ENCODE assay signal across 9 cellular contexts in the genomic region with DNA sequence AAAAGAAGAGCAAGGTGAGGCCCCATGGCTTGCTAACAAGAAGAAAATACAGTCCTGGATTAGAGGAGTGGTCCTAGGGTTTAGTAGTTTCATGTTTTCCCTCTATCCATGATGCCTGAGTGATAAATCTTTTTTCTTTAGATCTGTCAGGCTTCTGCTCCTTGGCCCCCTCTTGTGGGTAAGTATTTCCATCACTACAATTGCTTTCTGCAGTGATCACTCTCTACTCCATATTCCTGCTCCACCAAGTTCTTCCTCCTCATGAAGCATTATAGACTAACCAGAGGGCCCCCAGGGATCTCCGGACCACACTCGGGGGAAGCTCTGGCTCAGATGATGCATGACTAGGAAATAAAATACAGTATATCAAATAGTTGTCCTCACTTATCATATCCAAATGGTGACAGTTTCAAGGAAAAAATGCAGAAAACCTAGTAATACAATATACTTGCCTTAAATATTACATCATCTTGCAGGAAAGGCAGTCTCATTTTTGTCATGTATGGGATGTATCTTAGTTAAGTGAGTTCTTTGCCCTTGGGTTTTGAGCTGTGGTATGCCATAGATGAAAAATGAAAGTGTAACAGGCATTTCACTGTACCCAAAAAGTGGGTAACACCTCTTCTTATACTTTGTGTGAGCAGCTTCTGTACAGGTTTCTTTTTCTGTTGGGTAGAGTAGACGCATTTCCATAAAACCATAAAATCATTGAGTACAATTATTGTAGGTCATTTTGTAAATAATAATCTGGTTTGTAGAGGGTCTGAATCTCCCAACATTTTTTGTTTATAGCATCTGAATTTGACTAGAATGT.
DNase-seq lines count a peak whose midpoint lies in the region; ATAC-seq and TF ChIP-seq lines count a peak whose summit lies in the region.
"Had no signal": no experiment of that assay in that cellular context is flagged by ENCODE, and none has a peak within 500 bp of the region (broad histone marks: within the 10 kb centered on the region; RNA-seq: fewer than 3 reads in every experiment).

No MANE protein-coding gene starts in this region.

- no peaks in the 10 kb centered on the region for H3K79me2 ChIP-seq in GM23338 (replicated peaks; ENCODE audit: insufficient read depth)

- H3K27ac ChIP-seq in GM23338 (ENCODE audit: low read depth) (no peak overlapping the region), stomach (no peak overlapping the region)

- TF ChIP-seq POLR2A in stomach (IDR thresholded peaks at IDR 0.05) = no peak

- H3K9me2 ChIP-seq in GM23338 (ENCODE audit: insufficient read depth) = no peaks in the 10 kb centered on the region

- H3K36me3 ChIP-seq in GM23338 (ENCODE audit: insufficient read depth) (no peaks in the 10 kb centered on the region), stomach (no peaks in the 10 kb centered on the region)

- TF ChIP-seq EP300 in stomach (IDR thresholded peaks at IDR 0.05) = no peak

- TF ChIP-seq CTCF in AG09319 (IDR thresholded peaks at IDR 0.05; ENCODE audit: low read depth, low read length) (peak; percentile 62), GM23338 (conservative IDR thresholded peaks at IDR 0.05; ENCODE audit: low read depth in 2 of 2) (peak; percentile 57 to 67), stomach (IDR thresholded peaks at IDR 0.05) (peak in 2 of 7 experiments; percentile 32 to 36)

- no peaks in the 10 kb centered on the region for H3K36me3 Mint-ChIP-seq in GM23338 (ENCODE audit: low read depth)
- H3K36me3 Mint-ChIP-seq in activated T-cell treated with anti-CD3 and anti-CD28 coated beads, Interleukin-2, amount 50 U/mL, for 72 hours (ENCODE audit: insufficient read depth in 2 of 2) = no peaks in the 10 kb centered on the region

- no peaks in the 10 kb centered on the region for H3K9me3 ChIP-seq in stomach

- WGBS in stomach, 5 donors = 77 to 92% (median 82%) methylated on average over 3 of the region's 3 CpGs

- no peaks in the 10 kb centered on the region for H3K4me1 Mint-ChIP-seq in GM23338
- H3K4me1 Mint-ChIP-seq in activated T-cell treated with anti-CD3 and anti-CD28 coated beads, Interleukin-2, amount 50 U/mL, for 72 hours (ENCODE audit: low read depth) = no peaks in the 10 kb centered on the region

- no peaks in the 10 kb centered on the region for H3K4me1 ChIP-seq in GM23338 (ENCODE audit: insufficient read depth)
- H3K4me1 ChIP-seq in stomach = no peaks in the 10 kb centered on the region

- peak; percentile 79 for ATAC-seq in GM23338
- ATAC-seq in activated T-cell treated with anti-CD3 and anti-CD28 coated beads, Interleukin-2, amount 50 U/mL, for 72 hours (replicated peaks in 1 of 2) = no peak
- no peak for ATAC-seq in GM18870 (IDR thresholded peaks at IDR 0.05; ENCODE audit: unreplicated experiment)

- no peak overlapping the region for H3K4me3 Mint-ChIP-seq in GM23338
- no peak overlapping the region for H3K4me3 Mint-ChIP-seq in activated T-cell treated with anti-CD3 and anti-CD28 coated beads, Interleukin-2, amount 50 U/mL, for 72 hours

- no peak overlapping the region for H3K4me2 ChIP-seq in GM23338

- H3K27me3 ChIP-seq in GM23338 (ENCODE audit: insufficient read depth) (no peaks in the 10 kb centered on the region), stomach (no peaks in the 10 kb centered on the region)

- H3K4me3 ChIP-seq in GM23338 (no peak overlapping the region), stomach (no peak overlapping the region)

- DNase-seq in AG09319 (ENCODE audit: extremely low read depth, low read depth) (peak; percentile 4), GM23338 (ENCODE audit: low spot score) (peak; percentile 59), SW480 (ENCODE audit: low spot score) (peak; percentile 20), iPS-NIHi7 (ENCODE audit: extremely low spot score) (peak; percentile 51), stomach (no peak)
- DNase-seq in activated T-cell treated with anti-CD3 and anti-CD28 coated beads, Interleukin-2, amount 50 U/mL, for 72 hours = no peak
- no peak for DNase-seq in activated effector memory CD4-positive, alpha-beta T cell treated with Interleukin-2 at 50 U/mL for 16 hours
- DNase-seq: activated CD4-positive, alpha-beta T cell treated with anti-CD3 and anti-CD28 coated beads for 1 hour had no signal

- no peaks in the 10 kb centered on the region for H3K27me3 Mint-ChIP-seq in GM23338 (ENCODE audit: insufficient read depth, low read depth, poor library complexity)
- H3K27me3 Mint-ChIP-seq in activated T-cell treated with anti-CD3 and anti-CD28 coated beads, Interleukin-2, amount 50 U/mL, for 72 hours (ENCODE audit: low read depth) = no peaks in the 10 kb centered on the region

- H3K27ac Mint-ChIP-seq in GM23338 = no peak overlapping the region
- no peak overlapping the region for H3K27ac Mint-ChIP-seq in activated T-cell treated with anti-CD3 and anti-CD28 coated beads, Interleukin-2, amount 50 U/mL, for 72 hours

- H2AFZ ChIP-seq in GM23338 = no peak overlapping the region

- H3K9me3 Mint-ChIP-seq in GM23338 = no peaks in the 10 kb centered on the region
- H3K9me3 Mint-ChIP-seq in activated T-cell treated with anti-CD3 and anti-CD28 coated beads, Interleukin-2, amount 50 U/mL, for 72 hours = no peaks in the 10 kb centered on the region

- H3F3A ChIP-seq in GM23338 (replicated peaks; ENCODE audit: low read depth) = no peaks in the 10 kb centered on the region

- H4K20me1 ChIP-seq in GM23338 (replicated peaks; ENCODE audit: insufficient read depth) = no peaks in the 10 kb centered on the region

- intact Hi-C loops in stomach (cut with DNase I; ENCODE audit: low total_unique reads) = no loop called here

TF ChIP-seq in GM23338, 12 proteins besides CTCF, POLR2A, EP300 and RAD21 (continues in another document):
- no peak for TF ChIP-seq EZH2 (IDR thresholded peaks at IDR 0.05; ENCODE audit: low read depth, unreplicated experiment)
- TF ChIP-seq POLR2AphosphoS5 (IDR thresholded peaks at IDR 0.05; ENCODE audit: low read depth) = no peak
- TF ChIP-seq, protein P1, sequence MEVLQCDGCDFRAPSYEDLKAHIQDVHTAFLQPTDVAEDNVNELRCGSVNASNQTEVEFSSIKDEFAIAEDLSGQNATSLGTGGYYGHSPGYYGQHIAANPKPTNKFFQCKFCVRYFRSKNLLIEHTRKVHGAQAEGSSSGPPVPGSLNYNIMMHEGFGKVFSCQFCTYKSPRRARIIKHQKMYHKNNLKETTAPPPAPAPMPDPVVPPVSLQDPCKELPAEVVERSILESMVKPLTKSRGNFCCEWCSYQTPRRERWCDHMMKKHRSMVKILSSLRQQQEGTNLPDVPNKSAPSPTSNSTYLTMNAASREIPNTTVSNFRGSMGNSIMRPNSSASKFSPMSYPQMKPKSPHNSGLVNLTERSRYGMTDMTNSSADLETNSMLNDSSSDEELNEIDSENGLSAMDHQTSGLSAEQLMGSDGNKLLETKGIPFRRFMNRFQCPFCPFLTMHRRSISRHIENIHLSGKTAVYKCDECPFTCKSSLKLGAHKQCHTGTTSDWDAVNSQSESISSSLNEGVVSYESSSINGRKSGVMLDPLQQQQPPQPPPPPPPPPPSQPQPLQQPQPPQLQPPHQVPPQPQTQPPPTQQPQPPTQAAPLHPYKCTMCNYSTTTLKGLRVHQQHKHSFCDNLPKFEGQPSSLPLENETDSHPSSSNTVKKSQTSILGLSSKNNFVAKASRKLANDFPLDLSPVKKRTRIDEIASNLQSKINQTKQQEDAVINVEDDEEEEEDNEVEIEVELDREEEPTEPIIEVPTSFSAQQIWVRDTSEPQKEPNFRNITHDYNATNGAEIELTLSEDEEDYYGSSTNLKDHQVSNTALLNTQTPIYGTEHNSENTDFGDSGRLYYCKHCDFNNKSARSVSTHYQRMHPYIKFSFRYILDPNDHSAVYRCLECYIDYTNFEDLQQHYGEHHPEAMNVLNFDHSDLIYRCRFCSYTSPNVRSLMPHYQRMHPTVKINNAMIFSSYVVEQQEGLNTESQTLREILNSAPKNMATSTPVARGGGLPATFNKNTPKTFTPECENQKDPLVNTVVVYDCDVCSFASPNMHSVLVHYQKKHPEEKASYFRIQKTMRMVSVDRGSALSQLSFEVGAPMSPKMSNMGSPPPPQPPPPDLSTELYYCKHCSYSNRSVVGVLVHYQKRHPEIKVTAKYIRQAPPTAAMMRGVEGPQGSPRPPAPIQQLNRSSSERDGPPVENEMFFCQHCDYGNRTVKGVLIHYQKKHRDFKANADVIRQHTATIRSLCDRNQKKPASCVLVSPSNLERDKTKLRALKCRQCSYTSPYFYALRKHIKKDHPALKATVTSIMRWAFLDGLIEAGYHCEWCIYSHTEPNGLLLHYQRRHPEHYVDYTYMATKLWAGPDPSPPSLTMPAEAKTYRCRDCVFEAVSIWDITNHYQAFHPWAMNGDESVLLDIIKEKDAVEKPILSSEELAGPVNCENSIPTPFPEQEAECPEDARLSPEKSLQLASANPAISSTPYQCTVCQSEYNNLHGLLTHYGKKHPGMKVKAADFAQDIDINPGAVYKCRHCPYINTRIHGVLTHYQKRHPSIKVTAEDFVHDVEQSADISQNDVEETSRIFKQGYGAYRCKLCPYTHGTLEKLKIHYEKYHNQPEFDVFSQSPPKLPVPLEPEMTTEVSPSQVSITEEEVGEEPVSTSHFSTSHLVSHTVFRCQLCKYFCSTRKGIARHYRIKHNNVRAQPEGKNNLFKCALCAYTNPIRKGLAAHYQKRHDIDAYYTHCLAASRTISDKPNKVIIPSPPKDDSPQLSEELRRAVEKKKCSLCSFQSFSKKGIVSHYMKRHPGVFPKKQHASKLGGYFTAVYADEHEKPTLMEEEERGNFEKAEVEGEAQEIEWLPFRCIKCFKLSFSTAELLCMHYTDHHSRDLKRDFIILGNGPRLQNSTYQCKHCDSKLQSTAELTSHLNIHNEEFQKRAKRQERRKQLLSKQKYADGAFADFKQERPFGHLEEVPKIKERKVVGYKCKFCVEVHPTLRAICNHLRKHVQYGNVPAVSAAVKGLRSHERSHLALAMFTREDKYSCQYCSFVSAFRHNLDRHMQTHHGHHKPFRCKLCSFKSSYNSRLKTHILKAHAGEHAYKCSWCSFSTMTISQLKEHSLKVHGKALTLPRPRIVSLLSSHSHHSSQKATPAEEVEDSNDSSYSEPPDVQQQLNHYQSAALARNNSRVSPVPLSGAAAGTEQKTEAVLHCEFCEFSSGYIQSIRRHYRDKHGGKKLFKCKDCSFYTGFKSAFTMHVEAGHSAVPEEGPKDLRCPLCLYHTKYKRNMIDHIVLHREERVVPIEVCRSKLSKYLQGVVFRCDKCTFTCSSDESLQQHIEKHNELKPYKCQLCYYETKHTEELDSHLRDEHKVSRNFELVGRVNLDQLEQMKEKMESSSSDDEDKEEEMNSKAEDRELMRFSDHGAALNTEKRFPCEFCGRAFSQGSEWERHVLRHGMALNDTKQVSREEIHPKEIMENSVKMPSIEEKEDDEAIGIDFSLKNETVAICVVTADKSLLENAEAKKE (CRISPR knock-in tag; IDR thresholded peaks at IDR 0.05) = no peak
- TF ChIP-seq STAT1 (IDR thresholded peaks at IDR 0.05; ENCODE audit: unreplicated experiment) = no peak

Comparison
In these comparisons a context has a peak if more than half of its experiments do, and no peak if none do; other contexts are left out.
1. DNase-seq: peak in AG09319 (single experiment), GM23338 (single experiment), SW480 (single experiment) and iPS-NIHi7 (single experiment); none in activated T-cell treated with anti-CD3 and anti-CD28 coated beads, Interleukin-2, amount 50 U/mL, for 72 hours (0 of 2), activated effector memory CD4-positive, alpha-beta T cell treated with Interleukin-2 at 50 U/mL for 16 hours (single experiment) and stomach (single experiment).